13 cellular contexts compared by ENCODE assay signal in the genomic region with DNA sequence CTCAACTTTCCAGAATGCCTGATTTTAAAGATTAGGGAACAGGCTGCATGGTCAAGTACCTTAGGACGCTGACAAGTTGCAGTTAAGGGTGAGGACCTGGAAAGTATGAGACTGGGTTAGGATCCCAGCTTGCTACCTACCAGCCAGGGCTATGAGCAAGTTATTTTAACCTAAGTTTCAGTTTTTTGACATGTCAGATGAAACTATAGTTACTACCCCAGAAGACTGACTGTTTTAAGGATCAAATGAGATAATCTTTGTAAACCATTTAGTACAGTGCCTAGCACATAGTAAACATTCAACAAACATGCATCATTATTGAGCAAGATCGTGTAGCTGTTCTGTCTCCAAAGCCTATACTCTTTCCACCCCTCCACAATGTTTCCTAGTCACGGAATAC. TPM values are rescaled to one million over a fixed set of nuclear protein-coding genes. Genes with fewer than 3 reads are reported as not detected.
DNase-seq lines count a peak whose midpoint lies in the region; ATAC-seq and TF ChIP-seq lines count a peak whose summit lies in the region.
"Had no signal": no experiment of that assay in that cellular context is flagged by ENCODE, and none has a peak within 500 bp of the region (broad histone marks: within the 10 kb centered on the region; RNA-seq: fewer than 3 reads in every experiment).

No MANE protein-coding gene starts in this region.

- WGBS in psoas muscle, 3 donors: 82 to 89% (median 85%) methylated on average over 3 of the region's 3 CpGs

- no peak for ATAC-seq in CD4-positive, alpha-beta T cell (ENCODE audit: poor library complexity)
- no peak for ATAC-seq in naive thymus-derived CD4-positive, alpha-beta T cell
- ATAC-seq in omental fat pad (ENCODE audit: low FRiP score): no peak
- ATAC-seq in psoas muscle: no peak

- no peak for DNase-seq in CD4-positive, alpha-beta T cell
- DNase-seq in amniotic epithelial cell (ENCODE audit: low read depth) (peak; percentile 53), omental fat pad (ENCODE audit: low spot score) (no peak), T1000 (lab: John Stamatoyannopoulos, UW) (no peak), AML-193 (lab: John Stamatoyannopoulos, UW) (no peak), psoas muscle (no peak)
- no peak for DNase-seq in naive thymus-derived CD4-positive, alpha-beta T cell
- DNase-seq: kidney glomerular epithelial cell, NCI-H1105 had no signal

- POLR2A ChIA-PET in CD4-positive, alpha-beta T cell (lab: Charles Lee): interaction anchor here (0.7 to 1.4 kb wide), 3 partner anchors 10 to 13 kb away, joined by 3 to 5 read pairs (median 3); no protein-coding TSS in a partner anchor
- POLR2A ChIA-PET in naive thymus-derived CD4-positive, alpha-beta T cell (lab: Charles Lee): interaction anchor here (0.8 to 3.3 kb wide), 8 partner anchors 10 to 782 kb away, joined by 3 to 36 read pairs (median 4); a partner anchor contains a TSS

- H3K36me3 Mint-ChIP-seq in CD4-positive, alpha-beta T cell (ENCODE audit: low read depth): peaks cover 84% of the 10 kb centered on the region
- H3K36me3 Mint-ChIP-seq in naive thymus-derived CD4-positive, alpha-beta T cell: peaks cover 5 to 71% (median 51%) of the 10 kb centered on the region in 5 donors

- H3K9me3 Mint-ChIP-seq in CD4-positive, alpha-beta T cell: no peaks in the 10 kb centered on the region
- H3K9me3 Mint-ChIP-seq in naive thymus-derived CD4-positive, alpha-beta T cell: no peaks in the 10 kb centered on the region
- H3K9me3 Mint-ChIP-seq: neural crest cell had no signal

- H4K20me1 ChIP-seq in Loucy (ENCODE audit: insufficient read depth, low read length, poor library complexity, severe bottlenecking): no peaks in the 10 kb centered on the region

- no peaks in the 10 kb centered on the region for H3K9me3 ChIP-seq in CD4-positive, alpha-beta T cell (ENCODE audit: control insufficient read depth, low read length)
- H3K9me3 ChIP-seq in Loucy (ENCODE audit: insufficient read depth, low read depth, low read length) (no peaks in the 10 kb centered on the region), psoas muscle (no peaks in the 10 kb centered on the region)
- no peaks in the 10 kb centered on the region for H3K9me3 ChIP-seq in naive thymus-derived CD4-positive, alpha-beta T cell (ENCODE audit: control insufficient read depth in 2 of 3, low read length in 3 of 3)
- H3K9me3 ChIP-seq: suprapubic skin had no signal

- peak overlapping the region; percentile 86 for H3K27ac Mint-ChIP-seq in CD4-positive, alpha-beta T cell
- H3K27ac Mint-ChIP-seq in naive thymus-derived CD4-positive, alpha-beta T cell: peak overlapping the region; percentile 83 to 95 (median 92)

- H3K4me3 ChIP-seq in Loucy (ENCODE audit: low read length, poor library complexity, severe bottlenecking): peak overlapping the region; percentile 46
- H3K4me3 ChIP-seq in naive thymus-derived CD4-positive, alpha-beta T cell (ENCODE audit: low read length): peak overlapping the region; percentile 23
- H3K4me3 ChIP-seq in psoas muscle: no peak overlapping the region
- H3K4me3 ChIP-seq: suprapubic skin had no signal

- peaks cover 12% of the 10 kb centered on the region; the same call in 1 of the 2 replicates for H3K36me3 ChIP-seq in Loucy (ENCODE audit: insufficient read depth, low read length)
- peaks cover 5 to 60% (median 7%) of the 10 kb centered on the region in 3 experiments for H3K36me3 ChIP-seq in naive thymus-derived CD4-positive, alpha-beta T cell (ENCODE audit: control insufficient read depth in 2 of 3, insufficient read depth in 3 of 3, low read length in 3 of 3)
- peaks cover 3 to 44% of the 10 kb centered on the region in 2 donors for H3K36me3 ChIP-seq in psoas muscle (ENCODE audit: insufficient read depth in 1 of 2, low read depth in 1 of 2)

- peaks cover 41% of the 10 kb centered on the region for H3K4me1 Mint-ChIP-seq in CD4-positive, alpha-beta T cell (ENCODE audit: low read depth)
- peaks cover 44 to 92% (median 77%) of the 10 kb centered on the region in 7 donors for H3K4me1 Mint-ChIP-seq in naive thymus-derived CD4-positive, alpha-beta T cell
- H3K4me1 Mint-ChIP-seq: neural crest cell had no signal

- intact Hi-C loops in CD4-positive, alpha-beta T cell (cut with DNase I, micrococcal nuclease): no loop called here
- intact Hi-C loops in naive thymus-derived CD4-positive, alpha-beta T cell (cut with micrococcal nuclease): loop anchor here in 1 of 2 donors (1.0 to 2.0 kb wide), 2 partner anchors 14 to 28 kb away; a partner anchor contains a TSS
- intact Hi-C loops in psoas muscle (cut with DNase I): no loop called here

- no peaks in the 10 kb centered on the region for H3F3A ChIP-seq in Loucy (ENCODE audit: low read depth)

- H3K4me1 ChIP-seq in Loucy (ENCODE audit: insufficient read depth, low read length, poor library complexity, severe bottlenecking): peaks cover 28% of the 10 kb centered on the region
- H3K4me1 ChIP-seq in naive thymus-derived CD4-positive, alpha-beta T cell (ENCODE audit: control insufficient read depth in 2 of 2, insufficient read depth in 2 of 2, low read length in 2 of 2): peaks cover 37 to 39% of the 10 kb centered on the region in 2 donors
- H3K4me1 ChIP-seq in psoas muscle: no peaks in the 10 kb centered on the region

- H3K4me2 ChIP-seq in Loucy (ENCODE audit: low read depth, low read length, poor library complexity, severe bottlenecking): peak overlapping the region; percentile 62

- peak overlapping the region; percentile 60 for H3K27ac ChIP-seq in CD4-positive, alpha-beta T cell (ENCODE audit: low read depth, low read length)
- H3K27ac ChIP-seq in naive thymus-derived CD4-positive, alpha-beta T cell (ENCODE audit: low read depth, low read length): peak overlapping the region; percentile 66
- H3K27ac ChIP-seq in psoas muscle: no peak overlapping the region
- H3K27ac ChIP-seq: suprapubic skin had no signal

- no peaks in the 10 kb centered on the region for H3K9me2 ChIP-seq in Loucy (replicated peaks; ENCODE audit: low read depth, low read length)

- no peaks in the 10 kb centered on the region for H3K27me3 ChIP-seq in CD4-positive, alpha-beta T cell (ENCODE audit: control insufficient read depth, insufficient read depth, low read length)
- H3K27me3 ChIP-seq in Loucy (ENCODE audit: insufficient read depth, low read length, poor library complexity, severe bottlenecking): no peaks in the 10 kb centered on the region
- no peaks in the 10 kb centered on the region for H3K27me3 ChIP-seq in naive thymus-derived CD4-positive, alpha-beta T cell (ENCODE audit: control insufficient read depth in 2 of 2, insufficient read depth in 2 of 2, low read length in 2 of 2)
- H3K27me3 ChIP-seq in psoas muscle (ENCODE audit: insufficient read depth in 3 of 3, low read length in 2 of 3): no peaks in the 10 kb centered on the region
- H3K27me3 ChIP-seq: suprapubic skin had no signal

- CTCF ChIA-PET in CD4-positive, alpha-beta T cell (lab: Charles Lee): interaction anchor here (0.9 to 1.9 kb wide), 2 partner anchors 29 to 54 kb away, joined by 3 to 6 read pairs; no protein-coding TSS in a partner anchor
- CTCF ChIA-PET in naive thymus-derived CD4-positive, alpha-beta T cell (lab: Charles Lee): interaction anchor here (0.8 to 1.1 kb wide), 2 partner anchors 17 to 30 kb away, joined by 3 read pairs; no protein-coding TSS in a partner anchor

- no peaks in the 10 kb centered on the region for H3K79me2 ChIP-seq in Loucy (ENCODE audit: insufficient read depth, low read length)

- peak overlapping the region; percentile 30 for H3K4me3 Mint-ChIP-seq in CD4-positive, alpha-beta T cell
- H3K4me3 Mint-ChIP-seq in naive thymus-derived CD4-positive, alpha-beta T cell: peak overlapping the region; percentile 50 to 86 (median 74)
- H3K4me3 Mint-ChIP-seq: neural crest cell had no signal

- no peak overlapping the region for H2AFZ ChIP-seq in Loucy (ENCODE audit: low read length)

- no peaks in the 10 kb centered on the region for H3K27me3 Mint-ChIP-seq in CD4-positive, alpha-beta T cell
- H3K27me3 Mint-ChIP-seq in naive thymus-derived CD4-positive, alpha-beta T cell: no peaks in the 10 kb centered on the region

- no peak overlapping the region for H3K9ac ChIP-seq in Loucy (ENCODE audit: low read depth, low read length, poor library complexity, severe bottlenecking)

- TF ChIP-seq CTCF in CD4-positive, alpha-beta T cell (IDR thresholded peaks at IDR 0.05): no peak
- no peak for TF ChIP-seq CTCF in Loucy (conservative IDR thresholded peaks at IDR 0.05; ENCODE audit: low read length)
- TF ChIP-seq CTCF in omental fat pad (IDR thresholded peaks at IDR 0.05): no peak
- no peak for TF ChIP-seq CTCF in psoas muscle (IDR thresholded peaks at IDR 0.05)

RNA-seq across cellular contexts. Expression of a gene that starts 14.4 kb away (rescaled TPM):
- total RNA-seq in CD4-positive, alpha-beta T cell: 10 to 100 TPM; 20.2 to 21.6 TPM
- 100 to 1,000 TPM in 1 of 5 experiments, 10 to 100 TPM in 4; 48.8 to 234 (median 72.3) TPM for total RNA-seq in naive thymus-derived CD4-positive, alpha-beta T cell
- 10 to 100 TPM; 24.8 to 97.1 TPM for polyA plus RNA-seq in naive thymus-derived CD4-positive, alpha-beta T cell
- 100 to 1,000 TPM in 1 of 4 donors, 10 to 100 TPM in 3; 50.2 to 103 (median 77.0) TPM for total RNA-seq in omental fat pad
- 1 to 10 TPM; 3.7 to 5.1 (median 3.9) TPM for total RNA-seq in psoas muscle
- 1 to 10 TPM; 1.5 to 6.1 (median 1.7) TPM for polyA plus RNA-seq in psoas muscle
- total RNA-seq: HT1080 had no signal

RNA-seq across cellular contexts. Expression of a gene that starts 27.6 kb away (rescaled TPM):
- 1 to 10 TPM; 7.0 to 7.5 TPM for total RNA-seq in CD4-positive, alpha-beta T cell
- 10 to 100 TPM; 20.6 to 72.4 (median 58.6) TPM for total RNA-seq in naive thymus-derived CD4-positive, alpha-beta T cell
- polyA plus RNA-seq in naive thymus-derived CD4-positive, alpha-beta T cell: 100 to 1,000 TPM; 224 to 235 TPM
- 10 to 100 TPM; 14.9 to 32.6 (median 19.9) TPM for total RNA-seq in omental fat pad
- 10 to 100 TPM; 42.5 to 72.3 (median 47.7) TPM for total RNA-seq in psoas muscle
- polyA plus RNA-seq in psoas muscle: 10 to 100 TPM; 43.8 to 79.6 (median 71.5) TPM

RNA-seq across cellular contexts. Expression of a gene that starts 48.1 kb away (rescaled TPM):
- not detected for total RNA-seq in CD4-positive, alpha-beta T cell
- total RNA-seq in naive thymus-derived CD4-positive, alpha-beta T cell: under 1 TPM in 3 of 5 experiments, not detected in 2; 0.19 to 0.47 (median 0.41) TPM
- not detected for polyA plus RNA-seq in naive thymus-derived CD4-positive, alpha-beta T cell
- total RNA-seq in omental fat pad (10 to 100 TPM in 1 of 4 donors, 1 to 10 TPM in 2, under 1 TPM in 1; 0.63 to 17.2 (median 3.6) TPM), psoas muscle (not detected)
- under 1 TPM in 2 of 3 donors, not detected in 1; 0.03 to 0.05 TPM for polyA plus RNA-seq in psoas muscle
- total RNA-seq: neural crest cell had no signal

RNA-seq across cellular contexts. Expression of a gene that starts 56.2 kb away (rescaled TPM):
- 10 to 100 TPM; 14.8 to 15.7 TPM for total RNA-seq in CD4-positive, alpha-beta T cell
- total RNA-seq in naive thymus-derived CD4-positive, alpha-beta T cell: 10 to 100 TPM; 17.5 to 60.2 (median 39.5) TPM
- polyA plus RNA-seq in naive thymus-derived CD4-positive, alpha-beta T cell: 10 to 100 TPM; 37.4 to 45.8 TPM
- 10 to 100 TPM; 24.6 to 43.7 (median 33.5) TPM for total RNA-seq in omental fat pad
- 10 to 100 TPM; 20.6 to 28.2 (median 24.5) TPM for total RNA-seq in psoas muscle
- 10 to 100 TPM; 18.5 to 46.1 (median 32.4) TPM for polyA plus RNA-seq in psoas muscle
